In genomic region chr2:133333189-133333588, GRCh38 we compare ENCODE assay signal across 18 cellular contexts.
DNase-seq lines count a peak whose midpoint lies in the region; ATAC-seq and TF ChIP-seq lines count a peak whose summit lies in the region.
"Had no signal": no experiment of that assay in that cellular context is flagged by ENCODE, and none has a peak within 500 bp of the region (broad histone marks: within the 10 kb centered on the region; RNA-seq: fewer than 3 reads in every experiment).

No MANE protein-coding gene starts in this region.

- H3K27ac ChIP-seq in PC-3 (ENCODE audit: low read length) = peak overlapping the region; percentile 58
- H3K27ac ChIP-seq: SJCRH30 had no signal

- H3K9ac ChIP-seq in PC-3 (ENCODE audit: low read length) = no peak overlapping the region

- no peak overlapping the region for H3K4me3 ChIP-seq in PC-3 (ENCODE audit: low read length)
- H3K4me3 ChIP-seq in epithelial cell of esophagus (ENCODE audit: low read length) = no peak overlapping the region
- H3K4me3 ChIP-seq: SJCRH30 had no signal

- POLR2A ChIA-PET in PC-3 (lab: Charles Lee; ENCODE audit: unreplicated experiment) = interaction anchor here (0.9 kb wide), 1 partner anchor 23 kb away, joined by 6 read pairs; no protein-coding TSS in a partner anchor

- H3K4me1 ChIP-seq in PC-3 (ENCODE audit: insufficient read depth, low read length) = peaks cover 13% of the 10 kb centered on the region
- H3K4me1 ChIP-seq: SJCRH30 had no signal

- H3K9me3 ChIP-seq in PC-3 (ENCODE audit: low read length) = no peaks in the 10 kb centered on the region
- H3K9me3 ChIP-seq: SJCRH30 had no signal

- H3K79me2 ChIP-seq in PC-3 (ENCODE audit: low read length) = no peaks in the 10 kb centered on the region

- H3F3A ChIP-seq in PC-3 (ENCODE audit: low read length, unreplicated experiment) = no peaks in the 10 kb centered on the region

- intact Hi-C loops in PC-3 (cut with micrococcal nuclease) = no loop called here

- BruUV-seq in PC-3 (replicated peaks; lab: Mats Ljungman, UMichigan) = no TSS peak

- no peaks in the 10 kb centered on the region for H4K20me1 ChIP-seq in PC-3 (ENCODE audit: low read length)

- TF ChIP-seq CTCF in PC-3 (conservative IDR thresholded peaks at IDR 0.05; ENCODE audit: low read depth, low read length) (no peak), epithelial cell of esophagus (IDR thresholded peaks at IDR 0.05; ENCODE audit: insufficient read depth, low read depth, low read length, missing control alignments) (no peak)

- in situ Hi-C loops in G401 (cut with HindIII; ENCODE audit: low sequenced_read_pairs) = no loop called here

- no peaks in the 10 kb centered on the region for H3K36me3 ChIP-seq in PC-3 (ENCODE audit: low read depth, low read length)
- H3K36me3 ChIP-seq: SJCRH30 had no signal

- H2AFZ ChIP-seq in PC-3 (ENCODE audit: low read length) = peak overlapping the region; percentile 54

- no peaks in the 10 kb centered on the region for H3K27me3 ChIP-seq in PC-3 (ENCODE audit: low read length)
- H3K27me3 ChIP-seq: SJCRH30 had no signal

- H3K4me2 ChIP-seq in PC-3 (ENCODE audit: low read length) = peak overlapping the region; percentile 48

- peak; percentile 7 for DNase-seq in GM03348 (ENCODE audit: low spot score)
- peak; percentile 66 for DNase-seq in PC-3
- DNase-seq in epithelial cell of esophagus (ENCODE audit: low read depth) = peak; percentile 12
- DNase-seq in DMS79 (lab: John Stamatoyannopoulos, UW) = no peak
- DNase-seq in NCI-H1694 (lab: John Stamatoyannopoulos, UW) = no peak
- DNase-seq in G401 (ENCODE audit: low spot score) = no peak
- no peak for DNase-seq in activated T-cell treated with anti-CD3 and anti-CD28 coated beads, Interleukin-2, amount 50 U/mL, for 48 hours
- DNase-seq: Calu3; CD4-positive, alpha-beta memory T cell; DMS53; GF-D8; NCI-H187 treated with DMSO at 0.1 percent for 48 hours; NCI-H2171; NCI-H446; NCI-H69; OCI-M1; SJCRH30; SW 1271 had no signal

- no peaks in the 10 kb centered on the region for H3K9me2 ChIP-seq in PC-3 (replicated peaks; ENCODE audit: low read length)

- ATAC-seq in PC-3 = peak; percentile 95

- CTCF ChIA-PET in PC-3 (lab: Charles Lee) = no interaction called here

Comparison
In these comparisons a context has a peak if more than half of its experiments do, and no peak if none do; other contexts are left out.
1. DNase-seq: peak in GM03348 (single experiment), PC-3 (single experiment) and epithelial cell of esophagus (single experiment); none in DMS79 (single experiment), NCI-H1694 (single experiment), G401 (single experiment) and activated T-cell treated with anti-CD3 and anti-CD28 coated beads, Interleukin-2, amount 50 U/mL, for 48 hours (0 of 2).